ENCODE assay signal across 10 cellular contexts in genomic region chr2:121479882-121480522, GRCh38. TPM values are rescaled to one million over a fixed set of nuclear protein-coding genes. Genes with fewer than 3 reads are reported as not detected.
DNase-seq lines count a peak whose midpoint lies in the region; ATAC-seq and TF ChIP-seq lines count a peak whose summit lies in the region.
"Had no signal": no experiment of that assay in that cellular context is flagged by ENCODE, and none has a peak within 500 bp of the region (broad histone marks: within the 10 kb centered on the region; RNA-seq: fewer than 3 reads in every experiment).

No MANE protein-coding gene starts in this region.

- TF ChIP-seq CTCF in PC-3 (conservative IDR thresholded peaks at IDR 0.05; ENCODE audit: low read depth, low read length) (peak; percentile 54), left ventricle myocardium inferior (IDR thresholded peaks at IDR 0.05; ENCODE audit: borderline replicate concordance) (no peak)

- intact Hi-C loops in PC-3 (cut with micrococcal nuclease), result no loop called here
- intact Hi-C loops in left ventricle myocardium inferior (cut with micrococcal nuclease), result no loop called here
- intact Hi-C loops in aorta (cut with DNase I), result no loop called here

- WGBS in aorta, 2 donors, result 15 to 21% methylated on average over 8 of the region's 8 CpGs

- H3F3A ChIP-seq in PC-3 (ENCODE audit: low read length, unreplicated experiment), result no peaks in the 10 kb centered on the region

- H3K4me1 Mint-ChIP-seq in activated naive CD8-positive, alpha-beta T cell (ENCODE audit: low read depth), result peaks cover 24% of the 10 kb centered on the region
- H3K4me1 Mint-ChIP-seq in activated naive CD8-positive, alpha-beta T cell treated with anti-CD3 and anti-CD28 coated beads for 36 hours, result peaks cover 19% of the 10 kb centered on the region

- H3K9me2 ChIP-seq in PC-3 (replicated peaks; ENCODE audit: low read length), result no peaks in the 10 kb centered on the region

- H3K27me3 Mint-ChIP-seq in activated naive CD8-positive, alpha-beta T cell, result no peaks in the 10 kb centered on the region
- no peaks in the 10 kb centered on the region for H3K27me3 Mint-ChIP-seq in activated naive CD8-positive, alpha-beta T cell treated with anti-CD3 and anti-CD28 coated beads for 36 hours
- H3K27me3 Mint-ChIP-seq: CD4-positive, CD25-positive, alpha-beta regulatory T cell had no signal

- 0 out of 2 replicates have a peak, but pooled peaks cover 3% of the 10 kb centered on the region for H4K20me1 ChIP-seq in PC-3 (ENCODE audit: low read length)

- H3K4me3 ChIP-seq in PC-3 (ENCODE audit: low read length) (no peak overlapping the region), left ventricle myocardium inferior (no peak overlapping the region), aorta (ENCODE audit: low read length in 2 of 2) (no peak overlapping the region)

- no peak overlapping the region for H3K4me3 Mint-ChIP-seq in activated naive CD8-positive, alpha-beta T cell
- no peak overlapping the region for H3K4me3 Mint-ChIP-seq in activated naive CD8-positive, alpha-beta T cell treated with anti-CD3 and anti-CD28 coated beads for 36 hours
- H3K4me3 Mint-ChIP-seq: CD4-positive, CD25-positive, alpha-beta regulatory T cell; neural crest cell had no signal

- H3K27me3 ChIP-seq in PC-3 (ENCODE audit: low read length) (no peaks in the 10 kb centered on the region), left ventricle myocardium inferior (ENCODE audit: low read depth) (no peaks in the 10 kb centered on the region), aorta (ENCODE audit: control insufficient read depth in 1 of 2, insufficient read depth in 2 of 2, low read length in 1 of 2) (no peaks in the 10 kb centered on the region)

- H3K27ac ChIP-seq in PC-3 (ENCODE audit: low read length) (no peak overlapping the region), left ventricle myocardium inferior (replicated peaks) (peak overlapping the region; percentile 55), aorta (ENCODE audit: low read depth in 1 of 2, low read length in 2 of 2) (no peak overlapping the region)

- POLR2A ChIA-PET in PC-3 (lab: Charles Lee; ENCODE audit: unreplicated experiment), result no interaction called here

- no TSS peak for BruUV-seq in PC-3 (replicated peaks; lab: Mats Ljungman, UMichigan)

- H3K36me3 ChIP-seq in PC-3 (ENCODE audit: low read depth, low read length), result no peaks in the 10 kb centered on the region; the same call in 1 of the 2 replicates
- H3K36me3 ChIP-seq in left ventricle myocardium inferior, result no peaks in the 10 kb centered on the region
- no peaks in the 10 kb centered on the region for H3K36me3 ChIP-seq in aorta (ENCODE audit: control insufficient read depth in 1 of 2, insufficient read depth in 2 of 2, low read length in 1 of 2)

- H3K4me1 ChIP-seq in PC-3 (ENCODE audit: insufficient read depth, low read length) (peaks cover 15% of the 10 kb centered on the region), left ventricle myocardium inferior (peaks cover 76% of the 10 kb centered on the region), aorta (ENCODE audit: control insufficient read depth in 1 of 2, insufficient read depth in 2 of 2, low read length in 2 of 2) (peaks cover 0 to 4% of the 10 kb centered on the region in 2 donors)

- H3K36me3 Mint-ChIP-seq in activated naive CD8-positive, alpha-beta T cell, result peaks cover 6% of the 10 kb centered on the region
- H3K36me3 Mint-ChIP-seq in activated naive CD8-positive, alpha-beta T cell treated with anti-CD3 and anti-CD28 coated beads for 36 hours, result no peaks in the 10 kb centered on the region

- H3K27ac Mint-ChIP-seq in activated naive CD8-positive, alpha-beta T cell, result peak overlapping the region; percentile 46
- H3K27ac Mint-ChIP-seq in activated naive CD8-positive, alpha-beta T cell treated with anti-CD3 and anti-CD28 coated beads for 36 hours, result no peak overlapping the region

- no peak for DNase-seq in activated naive CD8-positive, alpha-beta T cell treated with anti-CD3 and anti-CD28 coated beads for 36 hours
- DNase-seq in PC-3, result no peak
- no peak for DNase-seq in left ventricle myocardium inferior
- no peak for DNase-seq in aorta
- no peak for DNase-seq in NCI-H526 treated with DMSO at 0.1 percent for 48 hours (lab: John Stamatoyannopoulos, UW)
- DNase-seq: CD4-positive, CD25-positive, alpha-beta regulatory T cell had no signal

- CTCF ChIA-PET in PC-3 (lab: Charles Lee), result interaction anchor here (0.5 kb wide), 2 partner anchors 64 to 155 kb away, joined by 4 read pairs; no protein-coding TSS in a partner anchor

- H2AFZ ChIP-seq in PC-3 (ENCODE audit: low read length), result no peak overlapping the region

- no peaks in the 10 kb centered on the region for H3K9me3 Mint-ChIP-seq in activated naive CD8-positive, alpha-beta T cell (ENCODE audit: low read depth)
- no peaks in the 10 kb centered on the region for H3K9me3 Mint-ChIP-seq in activated naive CD8-positive, alpha-beta T cell treated with anti-CD3 and anti-CD28 coated beads for 36 hours
- H3K9me3 Mint-ChIP-seq: CD4-positive, CD25-positive, alpha-beta regulatory T cell; neural crest cell had no signal

- H3K4me2 ChIP-seq in PC-3 (ENCODE audit: low read length), result no peak overlapping the region

- H3K9ac ChIP-seq in PC-3 (ENCODE audit: low read length), result no peak overlapping the region

- no peaks in the 10 kb centered on the region for H3K9me3 ChIP-seq in PC-3 (ENCODE audit: low read length)
- H3K9me3 ChIP-seq in left ventricle myocardium inferior (replicated peaks), result no peaks in the 10 kb centered on the region
- no peaks in the 10 kb centered on the region for H3K9me3 ChIP-seq in aorta (ENCODE audit: control insufficient read depth, low read length)

- H3K79me2 ChIP-seq in PC-3 (ENCODE audit: low read length), result peaks cover 6% of the 10 kb centered on the region; the same call in 1 of the 2 replicates

- ATAC-seq in PC-3 (no peak), aorta (ENCODE audit: low FRiP score) (peak; percentile 16), HG03442 (IDR thresholded peaks at IDR 0.05; ENCODE audit: unreplicated experiment) (no peak), HG02852 (IDR thresholded peaks at IDR 0.05; ENCODE audit: unreplicated experiment) (no peak)

RNA-seq across cellular contexts. Expression of gene RNU4ATAC, which starts 50.7 kb away (rescaled TPM):
- total RNA-seq in activated naive CD8-positive, alpha-beta T cell treated with anti-CD3 and anti-CD28 coated beads for 36 hours, result not detected
- total RNA-seq in PC-3 (2014; rRNA removed), result not detected in 2 replicates
- 7.3 TPM for total RNA-seq in left ventricle myocardium inferior
- not detected for total RNA-seq in aorta
- not detected for polyA plus RNA-seq in aorta
- total RNA-seq: CD4-positive, CD25-positive, alpha-beta regulatory T cell; neural crest cell had no signal
- polyA plus RNA-seq: CD4-positive, CD25-positive, alpha-beta regulatory T cell had no signal
